In the genomic region with DNA sequence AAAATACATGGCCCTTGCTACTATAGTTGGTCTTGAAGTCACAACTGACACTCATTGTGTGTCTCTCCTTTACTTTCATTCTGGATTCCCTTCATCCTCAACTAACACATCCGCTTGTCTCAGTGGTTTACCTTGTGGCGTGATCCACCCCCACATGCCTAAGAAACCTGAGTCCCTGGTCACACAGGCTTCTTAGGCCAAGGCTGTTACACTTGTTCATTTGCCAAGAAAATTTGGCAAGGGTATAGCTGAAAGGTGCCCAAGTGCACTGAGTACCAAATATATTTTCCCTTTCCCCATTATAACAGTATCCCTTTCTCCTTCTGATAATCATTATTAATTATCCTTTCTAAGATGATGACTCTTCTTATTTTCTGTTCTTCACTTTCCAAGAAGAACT, we compare ENCODE assay signal across 23 cellular contexts.
"Had no signal": no experiment of that assay in that cellular context is flagged by ENCODE, and none has a peak within 500 bp of the region (broad histone marks: within the 10 kb centered on the region; RNA-seq: fewer than 3 reads in every experiment).

No MANE protein-coding gene starts in this region.

- H3K27ac ChIP-seq: epithelial cell of prostate, esophagus squamous epithelium, ovary, right lobe of liver, tibial nerve had no signal

- H3K36me3 ChIP-seq: esophagus squamous epithelium, ovary, right lobe of liver, tibial nerve had no signal

- H3K4me3 Mint-ChIP-seq: activated CD4-positive, alpha-beta memory T cell treated with anti-CD3 and anti-CD28 coated beads, Interleukin-2, amount 10 ng/mL, durations not matched to agents 7 days and 5 days; activated CD4-positive, alpha-beta T cell treated with anti-CD3 and anti-CD28 coated beads, Interleukin-2, amount 10 ng/mL, durations not matched to agents 7 days and 5 days; activated naive CD4-positive, alpha-beta T cell treated with anti-CD3 and anti-CD28 coated beads, Interleukin-2, amount 10 ng/mL, durations not matched to agents 7 days and 5 days; activated naive CD8-positive, alpha-beta T cell treated with anti-CD3 and anti-CD28 coated beads, Interleukin-2, amount 10 ng/mL, durations not matched to agents 7 days and 5 days; activated T-cell treated with anti-CD3 and anti-CD28 coated beads, Interleukin-2, amount 50 U/mL, for 24 hours; mesothelial cell of epicardium; naive thymus-derived CD4-positive, alpha-beta T cell had no signal

- H3K9me3 Mint-ChIP-seq: activated CD4-positive, alpha-beta T cell treated with anti-CD3 and anti-CD28 coated beads, Interleukin-2, amount 10 ng/mL, durations not matched to agents 7 days and 5 days; activated naive CD4-positive, alpha-beta T cell treated with anti-CD3 and anti-CD28 coated beads, Interleukin-2, amount 10 ng/mL, durations not matched to agents 7 days and 5 days; activated naive CD8-positive, alpha-beta T cell treated with anti-CD3 and anti-CD28 coated beads, Interleukin-2, amount 10 ng/mL, durations not matched to agents 7 days and 5 days; activated T-cell treated with anti-CD3 and anti-CD28 coated beads, Interleukin-2, amount 50 U/mL, for 24 hours; mesothelial cell of epicardium had no signal

- H3K36me3 Mint-ChIP-seq: activated naive CD4-positive, alpha-beta T cell treated with anti-CD3 and anti-CD28 coated beads, Interleukin-2, amount 10 ng/mL, durations not matched to agents 7 days and 5 days; activated naive CD8-positive, alpha-beta T cell treated with anti-CD3 and anti-CD28 coated beads, Interleukin-2, amount 10 ng/mL, durations not matched to agents 7 days and 5 days; mesothelial cell of epicardium; naive thymus-derived CD4-positive, alpha-beta T cell had no signal

- H3K27ac Mint-ChIP-seq: activated CD4-positive, alpha-beta memory T cell treated with anti-CD3 and anti-CD28 coated beads, Interleukin-2, amount 10 ng/mL, durations not matched to agents 7 days and 5 days; activated CD4-positive, alpha-beta T cell treated with anti-CD3 and anti-CD28 coated beads, Interleukin-2, amount 10 ng/mL, durations not matched to agents 7 days and 5 days; activated naive CD4-positive, alpha-beta T cell treated with anti-CD3 and anti-CD28 coated beads, Interleukin-2, amount 10 ng/mL, durations not matched to agents 7 days and 5 days; activated naive CD8-positive, alpha-beta T cell treated with anti-CD3 and anti-CD28 coated beads, Interleukin-2, amount 10 ng/mL, durations not matched to agents 7 days and 5 days; activated T-cell treated with anti-CD3 and anti-CD28 coated beads, Interleukin-2, amount 50 U/mL, for 24 hours; mesothelial cell of epicardium; naive thymus-derived CD4-positive, alpha-beta T cell; progenitor cell of endocrine pancreas had no signal

- ATAC-seq: left cardiac atrium; naive thymus-derived CD4-positive, alpha-beta T cell had no signal

- H3K4me3 ChIP-seq: esophagus squamous epithelium, ovary, right lobe of liver, tibial nerve had no signal

- H3K4me1 Mint-ChIP-seq: activated CD4-positive, alpha-beta memory T cell treated with anti-CD3 and anti-CD28 coated beads, Interleukin-2, amount 10 ng/mL, durations not matched to agents 7 days and 5 days; activated CD4-positive, alpha-beta T cell treated with anti-CD3 and anti-CD28 coated beads, Interleukin-2, amount 10 ng/mL, durations not matched to agents 7 days and 5 days; activated naive CD4-positive, alpha-beta T cell treated with anti-CD3 and anti-CD28 coated beads, Interleukin-2, amount 10 ng/mL, durations not matched to agents 7 days and 5 days; activated naive CD8-positive, alpha-beta T cell treated with anti-CD3 and anti-CD28 coated beads, Interleukin-2, amount 10 ng/mL, durations not matched to agents 7 days and 5 days; naive thymus-derived CD4-positive, alpha-beta T cell had no signal

- H3K27me3 Mint-ChIP-seq: activated CD4-positive, alpha-beta memory T cell treated with anti-CD3 and anti-CD28 coated beads, Interleukin-2, amount 10 ng/mL, durations not matched to agents 7 days and 5 days; activated CD4-positive, alpha-beta T cell treated with anti-CD3 and anti-CD28 coated beads, Interleukin-2, amount 10 ng/mL, durations not matched to agents 7 days and 5 days; activated naive CD4-positive, alpha-beta T cell treated with anti-CD3 and anti-CD28 coated beads, Interleukin-2, amount 10 ng/mL, durations not matched to agents 7 days and 5 days; activated naive CD8-positive, alpha-beta T cell treated with anti-CD3 and anti-CD28 coated beads, Interleukin-2, amount 10 ng/mL, durations not matched to agents 7 days and 5 days; activated T-cell treated with anti-CD3 and anti-CD28 coated beads, Interleukin-2, amount 50 U/mL, for 24 hours; naive thymus-derived CD4-positive, alpha-beta T cell had no signal

- DNase-seq: activated CD4-positive, alpha-beta memory T cell treated with anti-CD3 and anti-CD28 coated beads, Interleukin-2, amount 10 ng/mL, durations not matched to agents 7 days and 5 days; activated CD4-positive, alpha-beta T cell treated with anti-CD3 and anti-CD28 coated beads for 1 hour; activated CD4-positive, alpha-beta T cell treated with anti-CD3 and anti-CD28 coated beads, Interleukin-2, amount 10 ng/mL, durations not matched to agents 7 days and 5 days; activated CD8-positive, alpha-beta memory T cell treated with anti-CD3 and anti-CD28 coated beads, Interleukin-2, amount 50 U/mL, for 48 hours; activated gamma-delta T cell; activated naive CD4-positive, alpha-beta T cell treated with anti-CD3 and anti-CD28 coated beads, Interleukin-2, amount 10 ng/mL, durations not matched to agents 7 days and 5 days; activated naive CD8-positive, alpha-beta T cell treated with anti-CD3 and anti-CD28 coated beads, Interleukin-2, amount 10 ng/mL, durations not matched to agents 7 days and 5 days; activated T-cell treated with anti-CD3 and anti-CD28 coated beads, Interleukin-2, amount 50 U/mL, for 24 hours; central memory CD4-positive, alpha-beta T cell; dermis blood vessel endothelial cell; effector CD4-positive, alpha-beta T cell; esophagus squamous epithelium; foreskin melanocyte; left cardiac atrium; naive thymus-derived CD4-positive, alpha-beta T cell; ovary; right lobe of liver; stimulated activated CD4-positive, alpha-beta T cell treated with anti-CD3 and anti-CD28 coated beads, Interleukin-2, amount 100 ng/mL, for 48 hours; stimulated activated naive CD4-positive, alpha-beta T cell treated with Interleukin-2 at 50 U/mL for 16 hours had no signal

- H3K4me1 ChIP-seq: esophagus squamous epithelium, right lobe of liver, tibial nerve had no signal

- H3K9me3 ChIP-seq: esophagus squamous epithelium, ovary, right lobe of liver, tibial nerve had no signal

- H3K27me3 ChIP-seq: esophagus squamous epithelium, ovary, right lobe of liver, tibial nerve had no signal
